ENCODE assay signal across 9 cellular contexts in genomic region chr1:210360852-210361477, GRCh38. TPM values are rescaled to one million over a fixed set of nuclear protein-coding genes. Genes with fewer than 3 reads are reported as not detected.
DNase-seq lines count a peak whose midpoint lies in the region; ATAC-seq and TF ChIP-seq lines count a peak whose summit lies in the region.
"Had no signal": no experiment of that assay in that cellular context is flagged by ENCODE, and none has a peak within 500 bp of the region (broad histone marks: within the 10 kb centered on the region; RNA-seq: fewer than 3 reads in every experiment).

No MANE protein-coding gene starts in this region.

- intact Hi-C loops in activated CD4-positive, alpha-beta memory T cell treated with anti-CD3 and anti-CD28 coated beads for 36 hours (cut with micrococcal nuclease): loop anchor here (1.0 to 2.0 kb wide), 2 partner anchors 20 to 39 kb away; no protein-coding TSS in a partner anchor

- TF ChIP-seq CTCF in RWPE1 (conservative IDR thresholded peaks at IDR 0.05; ENCODE audit: low read depth) (peak; percentile 80), fibroblast of mammary gland (conservative IDR thresholded peaks at IDR 0.05; ENCODE audit: control insufficient read depth, insufficient read depth, low read depth, low read length) (peak; percentile 85)

- no peak overlapping the region for H3K4me3 ChIP-seq in fibroblast of mammary gland (ENCODE audit: control insufficient read depth, low read depth, low read length)

- POLR2A ChIA-PET in RWPE1 (lab: Yijun Ruan, JAX; ENCODE audit: low non-redundant PET): no interaction called here
- POLR2A ChIA-PET in activated CD4-positive, alpha-beta memory T cell treated with anti-CD3 and anti-CD28 coated beads for 36 hours (lab: Charles Lee): no interaction called here

- CTCF ChIA-PET in activated CD8-positive, alpha-beta memory T cell treated with anti-CD3 and anti-CD28 coated beads, Interleukin-2, amount 10 ng/mL, durations not matched to agents 7 days and 5 days (lab: Charles Lee): interaction anchor here (0.6 to 1.9 kb wide), 9 partner anchors 9 to 113 kb away, joined by 3 to 7 read pairs (median 3); no protein-coding TSS in a partner anchor
- CTCF ChIA-PET in RWPE1 (lab: Yijun Ruan, JAX): interaction anchor here (0.6 to 1.3 kb wide), 15 partner anchors 9 to 1240 kb away, joined by 3 to 11 read pairs (median 5); no protein-coding TSS in a partner anchor
- CTCF ChIA-PET in activated CD4-positive, alpha-beta memory T cell treated with anti-CD3 and anti-CD28 coated beads for 36 hours (lab: Charles Lee): interaction anchor here (0.7 to 7.3 kb wide), 12 partner anchors 8 to 773 kb away, joined by 3 to 57 read pairs (median 6); partner anchors contain the start of gene KCNH1

- no peak overlapping the region for H3K27ac Mint-ChIP-seq in activated CD8-positive, alpha-beta memory T cell treated with anti-CD3 and anti-CD28 coated beads, Interleukin-2, amount 10 ng/mL, durations not matched to agents 7 days and 5 days
- H3K27ac Mint-ChIP-seq in activated CD4-positive, alpha-beta memory T cell treated with anti-CD3 and anti-CD28 coated beads for 36 hours: no peak overlapping the region
- H3K27ac Mint-ChIP-seq: activated naive CD8-positive, alpha-beta T cell had no signal

- H3K4me3 Mint-ChIP-seq in activated CD8-positive, alpha-beta memory T cell treated with anti-CD3 and anti-CD28 coated beads, Interleukin-2, amount 10 ng/mL, durations not matched to agents 7 days and 5 days: no peak overlapping the region
- H3K4me3 Mint-ChIP-seq in activated CD4-positive, alpha-beta memory T cell treated with anti-CD3 and anti-CD28 coated beads for 36 hours: no peak overlapping the region
- H3K4me3 Mint-ChIP-seq: activated naive CD8-positive, alpha-beta T cell had no signal

- H3K27me3 Mint-ChIP-seq in activated CD8-positive, alpha-beta memory T cell treated with anti-CD3 and anti-CD28 coated beads, Interleukin-2, amount 10 ng/mL, durations not matched to agents 7 days and 5 days: no peaks in the 10 kb centered on the region
- H3K27me3 Mint-ChIP-seq in activated CD4-positive, alpha-beta memory T cell treated with anti-CD3 and anti-CD28 coated beads for 36 hours: no peaks in the 10 kb centered on the region
- H3K27me3 Mint-ChIP-seq: activated naive CD8-positive, alpha-beta T cell had no signal

- H3K4me1 Mint-ChIP-seq in activated CD8-positive, alpha-beta memory T cell treated with anti-CD3 and anti-CD28 coated beads, Interleukin-2, amount 10 ng/mL, durations not matched to agents 7 days and 5 days: no peaks in the 10 kb centered on the region
- H3K4me1 Mint-ChIP-seq in activated CD4-positive, alpha-beta memory T cell treated with anti-CD3 and anti-CD28 coated beads for 36 hours (ENCODE audit: low read depth): peaks cover 10% of the 10 kb centered on the region

- no peaks in the 10 kb centered on the region for H3K36me3 Mint-ChIP-seq in activated CD8-positive, alpha-beta memory T cell treated with anti-CD3 and anti-CD28 coated beads, Interleukin-2, amount 10 ng/mL, durations not matched to agents 7 days and 5 days
- H3K36me3 Mint-ChIP-seq in activated CD4-positive, alpha-beta memory T cell treated with anti-CD3 and anti-CD28 coated beads for 36 hours: no peaks in the 10 kb centered on the region

- no peaks in the 10 kb centered on the region for H3K9me3 Mint-ChIP-seq in activated CD8-positive, alpha-beta memory T cell treated with anti-CD3 and anti-CD28 coated beads, Interleukin-2, amount 10 ng/mL, durations not matched to agents 7 days and 5 days (ENCODE audit: low read depth)
- H3K9me3 Mint-ChIP-seq in activated CD4-positive, alpha-beta memory T cell treated with anti-CD3 and anti-CD28 coated beads for 36 hours: no peaks in the 10 kb centered on the region

- no peak for DNase-seq in activated CD8-positive, alpha-beta memory T cell treated with anti-CD3 and anti-CD28 coated beads, Interleukin-2, amount 10 ng/mL, durations not matched to agents 7 days and 5 days
- no peak for DNase-seq in activated CD8-positive, alpha-beta memory T cell treated with anti-CD3 and anti-CD28 coated beads, Interleukin-2, amount 50 U/mL, for 48 hours
- peak; percentile 56 for DNase-seq in RWPE1 (ENCODE audit: low spot score)
- peak; percentile 69 for DNase-seq in fibroblast of mammary gland (ENCODE audit: low read depth)
- peak; percentile 80 for DNase-seq in pons (ENCODE audit: low spot score)
- DNase-seq in activated CD4-positive, alpha-beta memory T cell treated with anti-CD3 and anti-CD28 coated beads for 36 hours: no peak

- H3K27ac ChIP-seq in RWPE1: no peak overlapping the region

- peak; percentile 45 for ATAC-seq in activated CD8-positive, alpha-beta memory T cell treated with anti-CD3 and anti-CD28 coated beads, Interleukin-2, amount 10 ng/mL, durations not matched to agents 7 days and 5 days
- ATAC-seq in HG03103 (IDR thresholded peaks at IDR 0.05; ENCODE audit: low read depth, unreplicated experiment) (peak; percentile 70), HG03439 (IDR thresholded peaks at IDR 0.05; ENCODE audit: unreplicated experiment) (no peak)

RNA-seq across cellular contexts. Expression of gene HHAT, which starts 32.3 kb away (rescaled TPM):
- total RNA-seq in activated CD8-positive, alpha-beta memory T cell treated with anti-CD3 and anti-CD28 coated beads, Interleukin-2, amount 10 ng/mL, durations not matched to agents 7 days and 5 days: under 1 TPM; 0.23 to 0.64 TPM
- 1 to 10 TPM; 1.6 to 1.8 TPM for total RNA-seq in activated CD4-positive, alpha-beta memory T cell treated with anti-CD3 and anti-CD28 coated beads for 36 hours

Comparison
In these comparisons a context has a peak if more than half of its experiments do, and no peak if none do; other contexts are left out.
1. DNase-seq: peak in RWPE1 (single experiment), fibroblast of mammary gland (single experiment) and pons (single experiment); none in activated CD8-positive, alpha-beta memory T cell treated with anti-CD3 and anti-CD28 coated beads, Interleukin-2, amount 10 ng/mL, durations not matched to agents 7 days and 5 days (single experiment), activated CD8-positive, alpha-beta memory T cell treated with anti-CD3 and anti-CD28 coated beads, Interleukin-2, amount 50 U/mL, for 48 hours (single experiment) and activated CD4-positive, alpha-beta memory T cell treated with anti-CD3 and anti-CD28 coated beads for 36 hours (single experiment).